Comparison of ENCODE assay signal across 23 cellular contexts in genomic region chr1:200108659-200109058, GRCh38.
A peak's percentile ranks its signal among the peaks of the same experiment; 100 is the strongest.
DNase-seq lines count a peak whose midpoint lies in the region; ATAC-seq and TF ChIP-seq lines count a peak whose summit lies in the region.
"Had no signal": no experiment of that assay in that cellular context is flagged by ENCODE, and none has a peak within 500 bp of the region (broad histone marks: within the 10 kb centered on the region; RNA-seq: fewer than 3 reads in every experiment).

No MANE protein-coding gene starts in this region.

- H4K20me1 ChIP-seq in PC-3 (ENCODE audit: low read length): no peaks in the 10 kb centered on the region

- CTCF ChIA-PET in PC-3 (lab: Charles Lee): no interaction called here

- H3K9me3 ChIP-seq in Peyer's patch: no peaks in the 10 kb centered on the region
- H3K9me3 ChIP-seq in colonic mucosa: no peaks in the 10 kb centered on the region
- H3K9me3 ChIP-seq in mucosa of descending colon: no peaks in the 10 kb centered on the region
- no peaks in the 10 kb centered on the region for H3K9me3 ChIP-seq in PC-3 (ENCODE audit: low read length)
- H3K9me3 ChIP-seq: Caco-2, MG63, SJCRH30 had no signal

- no peak overlapping the region for H3K4me3 ChIP-seq in Peyer's patch
- H3K4me3 ChIP-seq in colonic mucosa: no peak overlapping the region
- no peak overlapping the region for H3K4me3 ChIP-seq in mucosa of descending colon
- no peak overlapping the region for H3K4me3 ChIP-seq in PC-3 (ENCODE audit: low read length)
- H3K4me3 ChIP-seq: MG63, SJCRH30 had no signal

- no peaks in the 10 kb centered on the region for H3K79me2 ChIP-seq in PC-3 (ENCODE audit: low read length)

- no peak for TF ChIP-seq CTCF in Peyer's patch (IDR thresholded peaks at IDR 0.05)
- TF ChIP-seq CTCF in colonic mucosa (IDR thresholded peaks at IDR 0.05): no peak
- TF ChIP-seq CTCF in mucosa of descending colon (IDR thresholded peaks at IDR 0.05): no peak
- TF ChIP-seq CTCF in PC-3 (conservative IDR thresholded peaks at IDR 0.05; ENCODE audit: low read depth, low read length): no peak

- no peak overlapping the region for H3K4me2 ChIP-seq in PC-3 (ENCODE audit: low read length)

- no peaks in the 10 kb centered on the region for H3F3A ChIP-seq in PC-3 (ENCODE audit: low read length, unreplicated experiment)

- BruUV-seq in PC-3 (replicated peaks; lab: Mats Ljungman, UMichigan): no TSS peak

- no peaks in the 10 kb centered on the region for H3K9me2 ChIP-seq in PC-3 (replicated peaks; ENCODE audit: low read length)

- no peaks in the 10 kb centered on the region for H3K27me3 ChIP-seq in Peyer's patch
- no peaks in the 10 kb centered on the region for H3K27me3 ChIP-seq in colonic mucosa
- no peaks in the 10 kb centered on the region for H3K27me3 ChIP-seq in PC-3 (ENCODE audit: low read length)
- H3K27me3 ChIP-seq: MG63, SJCRH30 had no signal

- H2AFZ ChIP-seq in PC-3 (ENCODE audit: low read length): no peak overlapping the region

- H3K9ac ChIP-seq in colonic mucosa (ENCODE audit: low read depth in 2 of 2, low read length in 2 of 2) (no peak overlapping the region), PC-3 (ENCODE audit: low read length) (no peak overlapping the region)

- ATAC-seq in mucosa of descending colon: peak; percentile 83
- ATAC-seq in PC-3: no peak
- ATAC-seq: CD8-positive, alpha-beta T cell; Right ventricle myocardium inferior; SK-N-SH treated with all-trans-retinoic acid at 6 μM for 48 hours had no signal

- no peaks in the 10 kb centered on the region for H3K36me3 ChIP-seq in Peyer's patch
- H3K36me3 ChIP-seq in colonic mucosa: no peaks in the 10 kb centered on the region
- H3K36me3 ChIP-seq in mucosa of descending colon (ENCODE audit: low read depth): no peaks in the 10 kb centered on the region
- H3K36me3 ChIP-seq in PC-3 (ENCODE audit: low read depth, low read length): no peaks in the 10 kb centered on the region
- H3K36me3 ChIP-seq: MG63, SJCRH30 had no signal

- DNase-seq in Peyer's patch (peak in 1 of 3 donors; percentile 60), colonic mucosa (peak; percentile 53), mucosa of descending colon (peak in 1 of 3 donors; percentile 59), PC-3 (no peak), pons (ENCODE audit: low spot score) (no peak), posterior cingulate gyrus (no peak)
- DNase-seq in activated CD4-positive, alpha-beta T cell treated with anti-CD3 and anti-CD28 coated beads for 4 hours: no peak
- DNase-seq: Caco-2; CD8-positive, alpha-beta T cell; DMS79; GF-D8; H7; KBM-7; MG63; NCI-H1105 treated with DMSO at 0.1 percent for 48 hours; NCI-H146; NCI-H2029; NCI-H446; NCI-H524 treated with DMSO at 0.1 percent for 48 hours; SJCRH30 had no signal

- peak in 1 of 2 donors; percentile 27 for TF ChIP-seq POLR2A in Peyer's patch (IDR thresholded peaks at IDR 0.05)

- H3K27ac ChIP-seq in Peyer's patch (peak overlapping the region in 3 of 4 donors; percentile 24 to 79 (median 62)), colonic mucosa (peak overlapping the region; percentile 45), PC-3 (ENCODE audit: low read length) (no peak overlapping the region)
- H3K27ac ChIP-seq: C4-2B, SJCRH30 had no signal

- intact Hi-C loops in colonic mucosa (cut with DNase I) (no loop called here), mucosa of descending colon (cut with DNase I, micrococcal nuclease) (no loop called here), PC-3 (cut with micrococcal nuclease) (no loop called here), posterior cingulate gyrus (cut with DNase I) (no loop called here)

- POLR2A ChIA-PET in PC-3 (lab: Charles Lee; ENCODE audit: unreplicated experiment): no interaction called here

- H3K4me1 ChIP-seq in Peyer's patch (peaks cover 0 to 46% (median 0%) of the 10 kb centered on the region in 4 donors), colonic mucosa (peaks cover 5% of the 10 kb centered on the region), mucosa of descending colon (ENCODE audit: low read depth) (peaks cover 12% of the 10 kb centered on the region), PC-3 (ENCODE audit: insufficient read depth, low read length) (peaks cover 12% of the 10 kb centered on the region)
- H3K4me1 ChIP-seq: SJCRH30 had no signal
